Comparison of ENCODE assay signal across 24 cellular contexts in genomic region chr5:63025679-63026078, GRCh38.
DNase-seq lines count a peak whose midpoint lies in the region; ATAC-seq and TF ChIP-seq lines count a peak whose summit lies in the region.
"Had no signal": no experiment of that assay in that cellular context is flagged by ENCODE, and none has a peak within 500 bp of the region (broad histone marks: within the 10 kb centered on the region; RNA-seq: fewer than 3 reads in every experiment).

No MANE protein-coding gene starts in this region.

- H3K4me1 ChIP-seq in Caco-2 (no peaks in the 10 kb centered on the region), thyroid gland (no peaks in the 10 kb centered on the region)
- H3K4me1 ChIP-seq: BLaER1, body of pancreas, foreskin keratinocyte, transverse colon had no signal

- H3K27me3 Mint-ChIP-seq in memory B cell = peaks cover 3% of the 10 kb centered on the region
- no peaks in the 10 kb centered on the region for H3K27me3 Mint-ChIP-seq in Caco-2 (ENCODE audit: insufficient read depth, unreplicated experiment)
- H3K27me3 Mint-ChIP-seq: activated CD4-positive, alpha-beta T cell treated with anti-CD3 and anti-CD28 coated beads, Interleukin-2, amount 10 ng/mL, durations not matched to agents 7 days and 5 days; activated naive CD8-positive, alpha-beta T cell treated with anti-CD3 and anti-CD28 coated beads for 36 hours had no signal

- H3K9me3 ChIP-seq in Caco-2 (no peaks in the 10 kb centered on the region), thyroid gland (no peaks in the 10 kb centered on the region)
- H3K9me3 ChIP-seq: body of pancreas, transverse colon had no signal

- H3K4me1 Mint-ChIP-seq in memory B cell (peaks cover 2% of the 10 kb centered on the region), Caco-2 (ENCODE audit: low read depth, unreplicated experiment) (no peaks in the 10 kb centered on the region)
- H3K4me1 Mint-ChIP-seq: neural crest cell had no signal

- H3K27me3 ChIP-seq in Caco-2 (replicated peaks; ENCODE audit: control insufficient read depth, insufficient read depth, low read length) (no peaks in the 10 kb centered on the region), thyroid gland (no peaks in the 10 kb centered on the region)
- H3K27me3 ChIP-seq: BLaER1, body of pancreas, foreskin keratinocyte, transverse colon had no signal

- H3K27ac Mint-ChIP-seq in memory B cell = no peak overlapping the region
- no peak overlapping the region for H3K27ac Mint-ChIP-seq in Caco-2 (ENCODE audit: unreplicated experiment)
- H3K27ac Mint-ChIP-seq: activated CD4-positive, alpha-beta T cell treated with anti-CD3 and anti-CD28 coated beads, Interleukin-2, amount 10 ng/mL, durations not matched to agents 7 days and 5 days; activated naive CD8-positive, alpha-beta T cell treated with anti-CD3 and anti-CD28 coated beads for 36 hours had no signal

- no TSS peak for BruUV-seq in Caco-2 (replicated peaks; lab: Mats Ljungman, UMichigan)

- H3K36me3 Mint-ChIP-seq in memory B cell (no peaks in the 10 kb centered on the region), Caco-2 (ENCODE audit: insufficient read depth, unreplicated experiment) (no peaks in the 10 kb centered on the region)
- H3K36me3 Mint-ChIP-seq: activated naive CD8-positive, alpha-beta T cell treated with anti-CD3 and anti-CD28 coated beads for 36 hours had no signal

- H3K9me3 Mint-ChIP-seq in memory B cell (peaks cover 4% of the 10 kb centered on the region), Caco-2 (ENCODE audit: unreplicated experiment) (peaks cover 23% of the 10 kb centered on the region)
- H3K9me3 Mint-ChIP-seq: activated CD4-positive, alpha-beta T cell treated with anti-CD3 and anti-CD28 coated beads, Interleukin-2, amount 10 ng/mL, durations not matched to agents 7 days and 5 days had no signal

- CTCF ChIA-PET in Caco-2 (lab: Charles Lee) = no interaction called here

- no peak overlapping the region for H3K27ac ChIP-seq in thyroid gland
- H3K27ac ChIP-seq: BLaER1, body of pancreas, foreskin keratinocyte, SK-N-MC, transverse colon had no signal

- TF ChIP-seq CTCF in Caco-2 (IDR thresholded peaks at IDR 0.05; ENCODE audit: insufficient read depth in 1 of 2, low read depth in 1 of 2, low read length in 1 of 2, severe bottlenecking in 1 of 2, unreplicated experiment in 1 of 2) (no peak), thyroid gland (IDR thresholded peaks at IDR 0.05) (no peak)

- peak overlapping the region; percentile 7 for H3K4me3 Mint-ChIP-seq in memory B cell
- no peak overlapping the region for H3K4me3 Mint-ChIP-seq in Caco-2 (ENCODE audit: unreplicated experiment)
- H3K4me3 Mint-ChIP-seq: activated CD4-positive, alpha-beta T cell treated with anti-CD3 and anti-CD28 coated beads, Interleukin-2, amount 10 ng/mL, durations not matched to agents 7 days and 5 days; activated naive CD8-positive, alpha-beta T cell treated with anti-CD3 and anti-CD28 coated beads for 36 hours; neural crest cell had no signal

- WGBS in thyroid gland, 2 donors = 76 to 78% methylated on average over 3 of the region's 3 CpGs

- no peaks in the 10 kb centered on the region for H3K36me3 ChIP-seq in Caco-2 (ENCODE audit: control insufficient read depth, insufficient read depth, low read length)
- no peaks in the 10 kb centered on the region for H3K36me3 ChIP-seq in thyroid gland
- H3K36me3 ChIP-seq: BLaER1, transverse colon had no signal

- ATAC-seq in GM18868 (IDR thresholded peaks at IDR 0.05; ENCODE audit: unreplicated experiment) (peak; percentile 58), GM21576 (IDR thresholded peaks at IDR 0.05; ENCODE audit: unreplicated experiment) (peak; percentile 55), HG03432 (IDR thresholded peaks at IDR 0.05; ENCODE audit: unreplicated experiment) (peak; percentile 42), memory B cell (ENCODE audit: low read depth) (no peak)
- ATAC-seq: body of pancreas, foreskin keratinocyte, Panc1 had no signal

- H3K4me3 ChIP-seq in Caco-2 (ENCODE audit: low read depth, low read length) (no peak overlapping the region), thyroid gland (replicated peaks in 1 of 3) (no peak overlapping the region)
- H3K4me3 ChIP-seq: BLaER1, body of pancreas, SK-N-MC, transverse colon had no signal

- no peak for TF ChIP-seq POLR2A in thyroid gland (IDR thresholded peaks at IDR 0.05)

- intact Hi-C loops in Caco-2 (cut with micrococcal nuclease; ENCODE audit: unreplicated experiment) = no loop called here
- intact Hi-C loops in thyroid gland (cut with DNase I) = no loop called here

- DNase-seq in memory B cell (ENCODE audit: low spot score in 2 of 2) (no peak), NCI-H2081 (lab: John Stamatoyannopoulos, UW) (no peak), Caco-2 (no peak), thyroid gland (no peak)
- DNase-seq: activated CD4-positive, alpha-beta T cell treated with anti-CD3 and anti-CD28 coated beads, Interleukin-2, amount 10 ng/mL, durations not matched to agents 7 days and 5 days; activated naive CD8-positive, alpha-beta T cell treated with anti-CD3 and anti-CD28 coated beads for 36 hours; body of pancreas; cortex of kidney; DMS153; foreskin keratinocyte; KG1; mesendoderm; NCI-H1092; NCI-H2107; stimulated activated CD4-positive, alpha-beta T cell treated with anti-CD3 and anti-CD28 coated beads, Interleukin-12 subunit alpha, Interleukin-12 subunit beta, amount 100 ng/mL, for 4 hours; stimulated activated naive CD4-positive, alpha-beta T cell; transverse colon had no signal

- POLR2A ChIA-PET in Caco-2 (lab: Charles Lee) = no interaction called here
